15 cellular contexts compared by ENCODE assay signal in the genomic region with DNA sequence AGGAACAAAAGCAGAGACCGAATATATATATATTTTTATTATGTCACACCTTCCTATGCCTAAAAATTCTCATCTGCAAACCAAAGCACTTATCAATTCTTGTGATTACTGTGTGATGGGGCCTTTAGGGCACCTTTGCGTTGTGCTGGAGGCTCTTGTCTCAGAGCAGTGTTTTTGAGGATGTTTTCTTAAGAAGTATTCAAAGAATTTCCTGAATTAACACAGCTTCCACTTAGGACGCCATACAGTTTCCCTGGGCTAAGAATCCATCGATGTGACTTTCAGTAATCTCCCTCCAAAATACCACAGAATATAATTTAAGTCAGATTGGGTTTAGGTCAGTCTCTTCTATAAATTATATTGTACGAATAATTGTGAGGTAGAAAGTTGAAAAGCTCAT.
"Had no signal": no experiment of that assay in that cellular context is flagged by ENCODE, and none has a peak within 500 bp of the region (broad histone marks: within the 10 kb centered on the region; RNA-seq: fewer than 3 reads in every experiment).

No MANE protein-coding gene starts in this region.

- DNase-seq: activated CD4-positive, alpha-beta memory T cell treated with anti-CD3 and anti-CD28 coated beads for 36 hours; activated CD4-positive, CD25-positive, alpha-beta regulatory T cell treated with anti-CD3 and anti-CD28 coated beads, Interleukin-2, amount 50 U/mL, for 72 hours; activated CD8-positive, alpha-beta memory T cell treated with anti-CD3 and anti-CD28 coated beads, Interleukin-2, amount 50 U/mL, for 4 hours; activated naive CD4-positive, alpha-beta T cell; brain microvascular endothelial cell; cerebellar nuclear complex; dorsolateral prefrontal cortex; heart left ventricle; left ventricle myocardium inferior; retina; stimulated activated CD4-positive, alpha-beta T cell treated with anti-CD3 and anti-CD28 coated beads, Interleukin-15, amount 100 ng/mL, for 24 hours; stimulated activated CD4-positive, alpha-beta T cell treated with anti-CD3 and anti-CD28 coated beads, Interleukin-4, amount 100 ng/mL, for 4 hours; uterus had no signal

- H3K27me3 Mint-ChIP-seq: activated CD4-positive, alpha-beta memory T cell treated with anti-CD3 and anti-CD28 coated beads for 36 hours; memory B cell had no signal

- H3K36me3 ChIP-seq: brain microvascular endothelial cell, heart left ventricle, left ventricle myocardium inferior, uterus had no signal

- H3K4me1 ChIP-seq: uterus had no signal

- H3K27me3 ChIP-seq: brain microvascular endothelial cell, dorsolateral prefrontal cortex, heart left ventricle, uterus had no signal

- H3K9me3 ChIP-seq: heart left ventricle, left ventricle myocardium inferior, uterus had no signal

- ATAC-seq: heart left ventricle had no signal

- H3K9me3 Mint-ChIP-seq: activated CD4-positive, alpha-beta memory T cell treated with anti-CD3 and anti-CD28 coated beads for 36 hours; memory B cell; T-helper 2 cell treated with Interferon-gamma antibody and Interleukin-4, amounts not matched to agents 5 μg/mL and 100 μg/mL, for 36 hours had no signal

- H3K27ac Mint-ChIP-seq: activated CD4-positive, alpha-beta memory T cell treated with anti-CD3 and anti-CD28 coated beads for 36 hours; memory B cell; T-helper 2 cell treated with Interferon-gamma antibody and Interleukin-4, amounts not matched to agents 5 μg/mL and 100 μg/mL, for 36 hours had no signal

- H3K27ac ChIP-seq: brain microvascular endothelial cell, dorsolateral prefrontal cortex, heart left ventricle, left ventricle myocardium inferior, uterus had no signal

- H3K4me3 Mint-ChIP-seq: activated CD4-positive, alpha-beta memory T cell treated with anti-CD3 and anti-CD28 coated beads for 36 hours; memory B cell; T-helper 2 cell treated with Interferon-gamma antibody and Interleukin-4, amounts not matched to agents 5 μg/mL and 100 μg/mL, for 36 hours had no signal

- H3K4me3 ChIP-seq: dorsolateral prefrontal cortex, heart left ventricle, left ventricle myocardium inferior, uterus had no signal
